ENCODE assay signal across 8 cellular contexts in the genomic region with DNA sequence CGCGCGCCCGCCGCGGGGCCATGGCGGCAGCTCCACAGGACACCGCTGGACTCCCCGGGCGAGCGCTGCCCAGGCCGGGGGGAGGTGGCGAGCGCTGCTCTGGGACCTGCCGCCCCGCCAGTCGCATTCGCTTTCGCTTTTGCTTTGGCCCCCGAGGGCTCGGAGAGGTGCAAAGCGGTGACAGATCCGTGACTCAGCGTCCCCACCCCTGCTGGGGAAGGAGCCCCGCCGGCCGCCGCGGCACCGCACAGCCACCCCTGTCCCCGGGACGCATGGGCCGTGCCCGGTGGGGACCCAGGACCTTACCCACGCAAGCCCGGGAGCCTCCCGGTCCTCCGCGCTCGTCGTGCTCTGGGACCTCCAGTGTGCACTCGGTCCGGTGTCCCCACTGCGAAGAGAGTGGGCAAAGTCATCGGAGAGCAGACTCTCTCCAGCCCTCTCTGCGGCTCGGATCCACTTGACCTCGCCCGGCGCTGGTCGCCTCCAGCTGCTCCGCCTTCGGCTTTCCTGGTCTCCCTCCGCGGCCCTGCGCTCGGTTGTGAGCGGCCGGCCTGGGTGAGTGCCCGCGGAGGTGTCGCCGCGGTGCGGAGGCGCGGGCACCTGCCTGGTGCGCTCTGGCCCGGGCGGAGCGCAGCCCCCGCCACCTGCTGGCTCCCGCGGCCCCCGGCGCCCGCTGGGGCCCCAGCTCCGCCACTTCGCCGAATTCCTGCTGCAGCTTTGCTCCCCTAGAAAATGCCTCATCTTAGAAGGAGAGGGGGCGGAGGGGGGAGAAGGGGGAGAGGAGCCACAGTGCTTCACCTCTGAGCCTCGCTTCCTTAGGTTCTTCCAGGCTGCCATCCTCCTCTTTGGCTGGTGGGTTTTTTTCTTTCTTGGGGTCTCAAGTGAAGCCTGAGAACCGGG. TPM values are rescaled to one million over a fixed set of nuclear protein-coding genes. Genes with fewer than 3 reads are reported as not detected.
DNase-seq lines count a peak whose midpoint lies in the region; ATAC-seq and TF ChIP-seq lines count a peak whose summit lies in the region.

A gene with protein sequence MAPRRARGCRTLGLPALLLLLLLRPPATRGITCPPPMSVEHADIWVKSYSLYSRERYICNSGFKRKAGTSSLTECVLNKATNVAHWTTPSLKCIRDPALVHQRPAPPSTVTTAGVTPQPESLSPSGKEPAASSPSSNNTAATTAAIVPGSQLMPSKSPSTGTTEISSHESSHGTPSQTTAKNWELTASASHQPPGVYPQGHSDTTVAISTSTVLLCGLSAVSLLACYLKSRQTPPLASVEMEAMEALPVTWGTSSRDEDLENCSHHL (minus strand): TSS at position 73 of the 900 bp plus-strand sequence. CDS start 51 bp downstream, at position 22.

- H3K36me3 ChIP-seq in MG63, result no peaks in the 10 kb centered on the region

- H3K4me2 ChIP-seq in H9 (ENCODE audit: insufficient read depth, insufficient read length, low read length), result peak within 1 kb of the TSS; percentile 48

- no peak within 1 kb of the TSS for H2BK120ac ChIP-seq in H9 (ENCODE audit: low read depth, low read length, poor library complexity, severe bottlenecking)

- no peak within 1 kb of the TSS for H3K27ac ChIP-seq in H9 (ENCODE audit: insufficient read length, low read depth, low read length)

- no peaks in the 10 kb centered on the region for H3K9me3 ChIP-seq in H9 (ENCODE audit: control insufficient read depth, low read depth, low read length)
- no peaks in the 10 kb centered on the region for H3K9me3 ChIP-seq in MG63

- H3K36me3 Mint-ChIP-seq in H9 (ENCODE audit: insufficient read depth in 1 of 3, low read depth in 3 of 3), result peaks cover 0 to 2% (median 0%) of the 10 kb centered on the region in 3 experiments; a peak in 2 of 7 replicates
- H3K36me3 Mint-ChIP-seq in chondrocyte (ENCODE audit: low read depth), result peaks cover 3% of the 10 kb centered on the region

- no peak within 1 kb of the TSS for H3K4ac ChIP-seq in H9 (ENCODE audit: low read depth, low read length)

- H3K14ac ChIP-seq in H9 (ENCODE audit: insufficient read depth, low read length), result no peak within 1 kb of the TSS; the same call in 1 of the 2 replicates

- H3K9me3 Mint-ChIP-seq in H9 (no peaks in the 10 kb centered on the region; a peak in 1 of 5 replicates), chondrocyte (ENCODE audit: low read depth) (no peaks in the 10 kb centered on the region)

- no peaks in the 10 kb centered on the region for H4K20me1 ChIP-seq in H9 (ENCODE audit: control insufficient read depth, insufficient read depth, insufficient read length)

- H3K23me2 ChIP-seq in H9 (ENCODE audit: insufficient read length, low read depth, low read length, poor library complexity, severe bottlenecking), result no peaks in the 10 kb centered on the region

- peak within 1 kb of the TSS; percentile 96 for H3K4me3 ChIP-seq in MG63

- no peak within 1 kb of the TSS for H2BK15ac ChIP-seq in H9 (ENCODE audit: low read depth, low read length)

- ATAC-seq in left lobe of liver, result peak; percentile 85

- H2BK20ac ChIP-seq in H9 (ENCODE audit: low read depth, low read length, poor library complexity, severe bottlenecking), result no peak within 1 kb of the TSS

- H3K27ac Mint-ChIP-seq in H9, result no peak within 1 kb of the TSS
- peak within 1 kb of the TSS; percentile 41 for H3K27ac Mint-ChIP-seq in chondrocyte (ENCODE audit: unreplicated experiment)

- H4K8ac ChIP-seq in H9 (replicated peaks; ENCODE audit: insufficient read length, low read depth, low read length), result no peak within 1 kb of the TSS

- TF ChIP-seq CTCF in GM12874 (IDR thresholded peaks at IDR 0.05; ENCODE audit: insufficient read depth, low read depth, low read length) (peak; percentile 44), H9 (conservative IDR thresholded peaks at IDR 0.05) (peak; percentile 21; the same call in 1 of the 3 replicates), chondrocyte (IDR thresholded peaks at IDR 0.05) (peak; percentile 32)

- H2AK5ac ChIP-seq in H9 (ENCODE audit: insufficient read length, low read length), result no peak within 1 kb of the TSS

- no peak within 1 kb of the TSS for H2BK12ac ChIP-seq in H9 (ENCODE audit: insufficient read length, low read depth, low read length)

- H3K4me1 ChIP-seq in H9 (ENCODE audit: insufficient read depth, low read length), result no peaks in the 10 kb centered on the region; the same call in 1 of the 2 replicates

- H3K18ac ChIP-seq in H9 (ENCODE audit: insufficient read length, low read depth, low read length), result no peak within 1 kb of the TSS

- H3K79me2 ChIP-seq in H9 (ENCODE audit: insufficient read depth, low read length), result no peaks in the 10 kb centered on the region

- no peak within 1 kb of the TSS for H3K23ac ChIP-seq in H9 (ENCODE audit: insufficient read length, low read depth, low read length)

- H3T11ph ChIP-seq in H9 (ENCODE audit: low read length), result no peak within 1 kb of the TSS

- peaks cover 10% of the 10 kb centered on the region; the same call in 1 of the 2 replicates for H3K27me3 ChIP-seq in H9 (ENCODE audit: insufficient read depth, low read length)
- no peaks in the 10 kb centered on the region for H3K27me3 ChIP-seq in MG63

- H4K91ac ChIP-seq in H9 (ENCODE audit: insufficient read length, low read depth, low read length), result no peak within 1 kb of the TSS

- H3K4me1 Mint-ChIP-seq in H9 (peaks cover 7 to 9% of the 10 kb centered on the region in 2 experiments), chondrocyte (ENCODE audit: low read depth) (peaks cover 10% of the 10 kb centered on the region)

- no peak within 1 kb of the TSS for H2AFZ ChIP-seq in H9 (ENCODE audit: low read length)

- H3K27me3 Mint-ChIP-seq in H9 (ENCODE audit: low read depth), result peaks cover 70% of the 10 kb centered on the region
- peaks cover 14% of the 10 kb centered on the region for H3K27me3 Mint-ChIP-seq in chondrocyte (ENCODE audit: low read depth)

- H2BK5ac ChIP-seq in H9 (ENCODE audit: insufficient read length, low read length), result no peak within 1 kb of the TSS

- peak within 1 kb of the TSS; percentile 72 to 91 for H3K4me3 Mint-ChIP-seq in H9
- peak within 1 kb of the TSS; percentile 74 for H3K4me3 Mint-ChIP-seq in chondrocyte (ENCODE audit: unreplicated experiment)

- peak; percentile 61 for DNase-seq in H9
- DNase-seq in MG63, result peak; percentile 89
- peak; percentile 84 for DNase-seq in activated CD4-positive, CD25-positive, alpha-beta regulatory T cell treated with anti-CD3 and anti-CD28 coated beads, Interleukin-2, amount 50 U/mL, for 72 hours
- no peak for DNase-seq in chondrocyte (ENCODE audit: low spot score)
- DNase-seq in left lobe of liver (ENCODE audit: low spot score), result peak; percentile 83
- DNase-seq in stimulated activated CD4-positive, alpha-beta T cell treated with anti-CD3 and anti-CD28 coated beads, Interleukin-4, amount 100 ng/mL, for 1 hour, result peak; percentile 92
- DNase-seq in COR-L47 (lab: John Stamatoyannopoulos, UW), result no peak

- WGBS in H9 (ENCODE audit: extremely low coverage, insufficient read length, low lambda C conversion rate), result no CpG with 5 or more reads among the region's 83 CpGs

- no peaks in the 10 kb centered on the region for H3K79me1 ChIP-seq in H9 (ENCODE audit: insufficient read depth, low read depth, low read length, poor library complexity, severe bottlenecking)

- no peak within 1 kb of the TSS for H3K56ac ChIP-seq in H9 (ENCODE audit: insufficient read length, low read depth, low read length)

- H3K9ac ChIP-seq in H9 (ENCODE audit: extremely low read depth, insufficient read length, low read length), result no peak within 1 kb of the TSS

- H4K5ac ChIP-seq in H9 (ENCODE audit: insufficient read length, low read depth, low read length), result no peak within 1 kb of the TSS

RNA-seq across cellular contexts. Expression of the gene that starts here (rescaled TPM):
- total RNA-seq in H9 (2021) (0.18 and 0.31 TPM in 2 replicates), chondrocyte (0.56 to 0.65 TPM in 2 of 3 replicates, not detected in the other), left lobe of liver (8.4 TPM)
- total RNA-seq in MG63 (2014; rRNA removed; shearing (Covaris generic); ENCODE audit: low replicate concordance), result 15.3 and 23.8 TPM in 2 replicates

Comparison
In these comparisons a context has a peak if more than half of its experiments do, and no peak if none do; other contexts are left out.
1. Peak in DNase-seq and H3K4me2 ChIP-seq in H9; RNA of the gene not detected or under 1 TPM.
2. DNase-seq: peak in MG63 (single experiment), activated CD4-positive, CD25-positive, alpha-beta regulatory T cell treated with anti-CD3 and anti-CD28 coated beads, Interleukin-2, amount 50 U/mL, for 72 hours (single experiment), left lobe of liver (single experiment) and stimulated activated CD4-positive, alpha-beta T cell treated with anti-CD3 and anti-CD28 coated beads, Interleukin-4, amount 100 ng/mL, for 1 hour (single experiment); none in chondrocyte (single experiment) and COR-L47 (single experiment).
3. Peak in every context shown above with its lines, with median percentiles within 50 percentile points of each other: CTCF ChIP-seq.